ENCODE assay signal across 8 cellular contexts in genomic region chr22:50530280-50530856, GRCh38. TPM values are rescaled to one million over a fixed set of nuclear protein-coding genes. Genes with fewer than 3 reads are reported as not detected.
DNase-seq lines count a peak whose midpoint lies in the region; ATAC-seq and TF ChIP-seq lines count a peak whose summit lies in the region.

No MANE protein-coding gene starts in this region.

- H3K27me3 ChIP-seq in SU-DHL-6 (ENCODE audit: low read length) (no peaks in the 10 kb centered on the region), mesenchymal stem cell (ENCODE audit: control insufficient read depth in 1 of 2, insufficient read depth in 1 of 2, low read length in 2 of 2) (peaks cover 0 to 27% of the 10 kb centered on the region in 2 experiments), tibial artery (peaks cover 6 to 59% of the 10 kb centered on the region in 2 donors)

- peak overlapping the region; percentile 21 to 77 for H2BK12ac ChIP-seq in mesenchymal stem cell (ENCODE audit: low read length in 2 of 2)

- peak overlapping the region; percentile 86 to 96 for H3K4me3 Mint-ChIP-seq in effector memory CD8-positive, alpha-beta T cell

- peak overlapping the region; percentile 87 to 92 for H3K18ac ChIP-seq in mesenchymal stem cell (ENCODE audit: low read depth in 1 of 2, low read length in 2 of 2)

- H3K9me3 ChIP-seq in SU-DHL-6 (ENCODE audit: insufficient read depth, low read length) (no peaks in the 10 kb centered on the region), mesenchymal stem cell (ENCODE audit: control insufficient read depth, low read length) (no peaks in the 10 kb centered on the region), tibial artery (no peaks in the 10 kb centered on the region)

- peak overlapping the region; percentile 98 for H4K91ac ChIP-seq in mesenchymal stem cell (ENCODE audit: low read length)

- no peak overlapping the region for H2BK5ac ChIP-seq in mesenchymal stem cell (ENCODE audit: low read depth, low read length, poor library complexity, severe bottlenecking)

- peak overlapping the region; percentile 99 for H2BK15ac ChIP-seq in mesenchymal stem cell (ENCODE audit: low read depth, poor library complexity, severe bottlenecking)

- H3K36me3 Mint-ChIP-seq in effector memory CD8-positive, alpha-beta T cell (ENCODE audit: insufficient read depth), result peaks cover 33% of the 10 kb centered on the region

- peak overlapping the region; percentile 51 for H3K4me3 ChIP-seq in SU-DHL-6 (ENCODE audit: insufficient read depth, low read length, poor library complexity, severe bottlenecking)
- peak overlapping the region; percentile 41 to 85 for H3K4me3 ChIP-seq in mesenchymal stem cell (ENCODE audit: insufficient read depth in 1 of 2, low read depth in 1 of 2, low read length in 2 of 2)
- H3K4me3 ChIP-seq in tibial artery, result peak overlapping the region; percentile 44 to 53

- peak; percentile 60 for TF ChIP-seq POLR2A in GM10847 (IDR thresholded peaks at IDR 0.05; ENCODE audit: extremely low read depth, insufficient read length)

- peak overlapping the region in 1 of 2 experiments; percentile 99 for H3K23ac ChIP-seq in mesenchymal stem cell (ENCODE audit: low read length in 2 of 2)

- H3K27me3 Mint-ChIP-seq in effector memory CD8-positive, alpha-beta T cell, result no peaks in the 10 kb centered on the region

- H3K79me2 ChIP-seq in SU-DHL-6 (ENCODE audit: insufficient read depth, low read length), result no peaks in the 10 kb centered on the region

- peak overlapping the region in 1 of 2 experiments; percentile 77 for H3K14ac ChIP-seq in mesenchymal stem cell (ENCODE audit: low read length in 2 of 2)

- no peaks in the 10 kb centered on the region for H3K36me3 ChIP-seq in SU-DHL-6 (ENCODE audit: low read length)
- H3K36me3 ChIP-seq in mesenchymal stem cell (ENCODE audit: control insufficient read depth in 1 of 2, insufficient read depth in 2 of 2, low read depth in 1 of 2, low read length in 2 of 2), result peaks cover 0 to 3% of the 10 kb centered on the region in 2 experiments
- no peaks in the 10 kb centered on the region for H3K36me3 ChIP-seq in tibial artery

- H3K4me1 Mint-ChIP-seq in effector memory CD8-positive, alpha-beta T cell (ENCODE audit: low read depth in 2 of 2), result peaks cover 30 to 34% of the 10 kb centered on the region in 2 donors

- H3K9ac ChIP-seq in SU-DHL-6 (ENCODE audit: low read length) (peak overlapping the region; percentile 62), mesenchymal stem cell (ENCODE audit: low read length) (peak overlapping the region; percentile 93)

- peak overlapping the region; percentile 96 for H4K8ac ChIP-seq in mesenchymal stem cell (ENCODE audit: low read length)

- H3K4me2 ChIP-seq in SU-DHL-6 (ENCODE audit: low read depth, low read length, poor library complexity, severe bottlenecking), result peak overlapping the region; percentile 61
- H3K4me2 ChIP-seq in mesenchymal stem cell (ENCODE audit: low read length, poor library complexity, severe bottlenecking), result peak overlapping the region; percentile 18

- peak overlapping the region; percentile 96 for H3K4ac ChIP-seq in mesenchymal stem cell (ENCODE audit: low read depth in 1 of 2, low read length in 2 of 2)

- no peak for TF ChIP-seq CTCF in SU-DHL-6 (IDR thresholded peaks at IDR 0.05; ENCODE audit: insufficient read depth, low read length, poor library complexity, severe bottlenecking)
- TF ChIP-seq CTCF in tibial artery (IDR thresholded peaks at IDR 0.05), result no peak

- H3K4me1 ChIP-seq in mesenchymal stem cell (ENCODE audit: control insufficient read depth, insufficient read depth, low read depth, low read length) (peaks cover 48% of the 10 kb centered on the region), tibial artery (peaks cover 0 to 51% (median 35%) of the 10 kb centered on the region in 4 donors)

- H2BK120ac ChIP-seq in mesenchymal stem cell (ENCODE audit: low read depth, low read length), result peak overlapping the region; percentile 97

- intact Hi-C loops in tibial artery (cut with DNase I; ENCODE audit: low total_unique reads), result no loop called here

- peak overlapping the region; percentile 38 for H3K27ac ChIP-seq in SU-DHL-6 (ENCODE audit: low read depth, low read length)
- H3K27ac ChIP-seq in mesenchymal stem cell (ENCODE audit: low read length, poor library complexity, severe bottlenecking), result no peak overlapping the region
- H3K27ac ChIP-seq in tibial artery, result peak overlapping the region; percentile 57 to 69

- H3K9me2 ChIP-seq in SU-DHL-6 (replicated peaks; ENCODE audit: insufficient read depth, low read length), result no peaks in the 10 kb centered on the region

- H2AK5ac ChIP-seq in mesenchymal stem cell (ENCODE audit: low read length, severe bottlenecking), result no peak overlapping the region

- peaks cover 5% of the 10 kb centered on the region for H3K79me1 ChIP-seq in mesenchymal stem cell (replicated peaks; ENCODE audit: low read length, poor library complexity, severe bottlenecking)

- peak overlapping the region; percentile 24 for H2AFZ ChIP-seq in SU-DHL-6 (ENCODE audit: low read depth, low read length, severe bottlenecking)
- H2AFZ ChIP-seq in mesenchymal stem cell (ENCODE audit: low read depth, low read length), result peak overlapping the region; percentile 64

- DNase-seq in effector memory CD8-positive, alpha-beta T cell, result peak in 1 of 3 experiments; percentile 33
- DNase-seq in mesenchymal stem cell, result peak; percentile 89
- DNase-seq in tibial artery, result peak; percentile 80 to 85
- DNase-seq in NCI-H446 treated with DMSO at 0.1 percent for 48 hours (lab: John Stamatoyannopoulos, UW), result no peak

- ATAC-seq in HG02798 (IDR thresholded peaks at IDR 0.05; ENCODE audit: poor library complexity, unreplicated experiment) (peak; percentile 23), GM19395 (IDR thresholded peaks at IDR 0.05; ENCODE audit: unreplicated experiment) (no peak)
- ATAC-seq in effector memory CD8-positive, alpha-beta T cell (replicated peaks), result no peak

- no peaks in the 10 kb centered on the region for H3K9me3 Mint-ChIP-seq in effector memory CD8-positive, alpha-beta T cell

- WGBS in mesenchymal stem cell, result 2% methylated on average over 27 of the region's 58 CpGs

- H3F3A ChIP-seq in SU-DHL-6 (ENCODE audit: insufficient read depth), result peaks cover 20% of the 10 kb centered on the region

- peak overlapping the region; percentile 94 to 99 for H3K27ac Mint-ChIP-seq in effector memory CD8-positive, alpha-beta T cell

- no peaks in the 10 kb centered on the region for H4K20me1 ChIP-seq in SU-DHL-6 (ENCODE audit: low read depth, low read length)

RNA-seq across cellular contexts. Expression of gene TYMP, which starts 0.6 kb away (rescaled TPM):
- polyA plus RNA-seq in mesenchymal stem cell (2013, experiment 1 of 2), result 18.0 TPM
- 17.4 TPM for polyA plus RNA-seq in mesenchymal stem cell (2013, experiment 2 of 2)

RNA-seq across cellular contexts. Expression of gene SCO2, which starts 5.0 kb away (rescaled TPM):
- 0.41 TPM for polyA plus RNA-seq in mesenchymal stem cell (2013, experiment 1 of 2)
- polyA plus RNA-seq in mesenchymal stem cell (2013, experiment 2 of 2), result 0.84 TPM

RNA-seq across cellular contexts. Expression of gene KLHDC7B, which starts 15.3 kb away (rescaled TPM):
- polyA plus RNA-seq in mesenchymal stem cell (2013, experiment 1 of 2), result 0.48 TPM
- polyA plus RNA-seq in mesenchymal stem cell (2013, experiment 2 of 2), result 0.51 TPM

RNA-seq across cellular contexts. Expression of gene NCAPH2, which starts 22.3 kb away (rescaled TPM):
- 11.7 TPM for polyA plus RNA-seq in mesenchymal stem cell (2013, experiment 1 of 2)
- 9.7 TPM for polyA plus RNA-seq in mesenchymal stem cell (2013, experiment 2 of 2)

RNA-seq across cellular contexts. Expression of gene LMF2, which starts 22.9 kb away (rescaled TPM):
- polyA plus RNA-seq in mesenchymal stem cell (2013, experiment 1 of 2), result 81.8 TPM
- polyA plus RNA-seq in mesenchymal stem cell (2013, experiment 2 of 2), result 79.8 TPM
